In the genomic region with DNA sequence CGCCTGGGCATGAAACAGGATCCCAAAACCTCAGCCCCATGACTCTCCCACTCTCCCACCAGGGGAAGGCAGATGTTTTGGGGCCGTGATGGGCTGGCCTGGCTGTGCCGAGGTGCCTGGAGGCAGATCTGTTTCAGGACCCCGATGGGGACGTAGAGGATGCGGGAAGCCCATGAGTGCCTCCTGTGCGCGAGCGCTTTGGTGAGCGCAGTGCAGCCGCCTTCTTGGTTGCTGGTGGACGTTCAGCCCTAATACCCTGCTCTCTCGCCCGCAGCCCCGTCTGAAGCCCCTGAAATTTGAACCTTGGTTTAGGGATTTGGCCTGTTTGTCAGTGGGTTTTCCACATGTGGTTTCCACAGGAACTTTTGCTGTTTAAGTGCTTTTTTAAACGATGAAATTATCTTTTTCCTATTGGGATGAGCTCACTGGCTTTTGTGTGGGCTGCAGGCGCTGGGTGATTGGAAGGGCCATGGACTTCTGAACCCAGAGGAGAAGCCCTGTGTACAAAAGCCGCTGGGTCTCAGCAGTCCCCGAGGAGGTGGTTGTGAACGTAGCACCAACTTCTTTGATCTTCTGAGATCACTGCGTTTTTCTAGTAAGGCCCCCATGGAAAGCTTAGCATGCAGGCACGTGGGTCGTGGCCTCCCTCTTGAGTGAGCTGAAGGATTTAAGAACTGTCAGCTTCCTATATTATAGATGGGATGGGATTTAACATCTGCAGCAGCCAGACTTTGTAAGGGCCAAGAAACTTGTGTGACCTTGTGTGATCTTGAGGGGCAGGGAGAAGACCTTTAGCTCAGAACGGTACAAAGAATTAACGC, we compare ENCODE assay signal across 8 cellular contexts.
A peak's percentile ranks its signal among the peaks of the same experiment; 100 is the strongest.
DNase-seq lines count a peak whose midpoint lies in the region; ATAC-seq, FAIRE-seq and TF ChIP-seq lines count a peak whose summit lies in the region.
"Not testable (repeated sequence)": the region's sequence is repeated elsewhere in the genome, so short reads cannot be mapped to it uniquely, and the experiment has no call there.

No MANE protein-coding gene starts in this region.

- CTCF ChIA-PET in Calu3 (lab: Charles Lee): not testable (repeated sequence)

- not testable (repeated sequence) for TF ChIP-seq CTCF in Calu3 (IDR thresholded peaks at IDR 0.05; ENCODE audit: unreplicated experiment); chondrocyte (IDR thresholded peaks at IDR 0.05); foreskin keratinocyte (conservative IDR thresholded peaks at IDR 0.05); left lung (IDR thresholded peaks at IDR 0.05); nephron (IDR thresholded peaks at IDR 0.05; ENCODE audit: unreplicated experiment in 3 of 3); gastrocnemius medialis (IDR thresholded peaks at IDR 0.05 in 4 of 5, conservative IDR thresholded peaks at IDR 0.05 in 1 of 5); tibial artery (IDR thresholded peaks at IDR 0.05)

- H3K27ac ChIP-seq in foreskin keratinocyte (peak overlapping the region; percentile 52), left lung (peak overlapping the region; percentile 48 to 53), gastrocnemius medialis (peak overlapping the region in 3 of 4 donors; percentile 40 to 54 (median 48)), tibial artery (peak overlapping the region; percentile 82 to 85)

- H3K36me3 ChIP-seq in left lung, gastrocnemius medialis, tibial artery: not testable (repeated sequence)

- H3K36me3 Mint-ChIP-seq in Calu3 (ENCODE audit: insufficient read depth, unreplicated experiment): peaks cover 32% of the 10 kb centered on the region
- not testable (repeated sequence) for H3K36me3 Mint-ChIP-seq in chondrocyte (ENCODE audit: low read depth); nephron (ENCODE audit: low read depth)

- not testable (repeated sequence) for H3K4me3 Mint-ChIP-seq in Calu3 (ENCODE audit: low read depth, unreplicated experiment); chondrocyte (ENCODE audit: unreplicated experiment)
- peak overlapping the region in 2 of 3 experiments; percentile 22 to 50 for H3K4me3 Mint-ChIP-seq in nephron

- TSS peak; percentile 10 for BruUV-seq in Calu3 (replicated peaks; lab: Mats Ljungman, UMichigan)

- H3K27ac Mint-ChIP-seq in Calu3 (ENCODE audit: unreplicated experiment): peak overlapping the region; percentile 92
- peak overlapping the region; percentile 63 for H3K27ac Mint-ChIP-seq in chondrocyte (ENCODE audit: unreplicated experiment)
- peak overlapping the region; percentile 93 to 95 (median 95) for H3K27ac Mint-ChIP-seq in nephron

- H3K4me1 Mint-ChIP-seq in Calu3 (ENCODE audit: low read depth, unreplicated experiment) (peaks cover 37% of the 10 kb centered on the region), chondrocyte (ENCODE audit: low read depth) (peaks cover 34% of the 10 kb centered on the region), nephron (peaks cover 34% of the 10 kb centered on the region)

- FAIRE-seq in TTC549 (lab: Jason Lieb, UNC): peak; percentile 73

- H3K9me3 ChIP-seq in left lung, gastrocnemius medialis, tibial artery: not testable (repeated sequence)

- not testable (repeated sequence) for ATAC-seq in foreskin keratinocyte, left lung, gastrocnemius medialis

- in situ Hi-C loops in gastrocnemius medialis (cut with MboI; ENCODE audit: low sequenced_read_pairs in 4 of 4): not testable (repeated sequence)

- H3K4me1 ChIP-seq in foreskin keratinocyte, left lung, gastrocnemius medialis: not testable (repeated sequence)
- H3K4me1 ChIP-seq in tibial artery: peaks cover 0 to 40% (median 15%) of the 10 kb centered on the region in 4 donors

- DNase-seq in Calu3; chondrocyte (ENCODE audit: low spot score); foreskin keratinocyte; left lung; gastrocnemius medialis; tibial artery: not testable (repeated sequence)

- H3K4me3 ChIP-seq in left lung, gastrocnemius medialis: not testable (repeated sequence)
- H3K4me3 ChIP-seq in tibial artery: peak overlapping the region; percentile 32 to 36

- H3K9me3 Mint-ChIP-seq in Calu3 (ENCODE audit: low read depth, unreplicated experiment); chondrocyte (ENCODE audit: low read depth); nephron: not testable (repeated sequence)

- H3K27me3 Mint-ChIP-seq in Calu3 (ENCODE audit: unreplicated experiment); chondrocyte (ENCODE audit: low read depth); nephron (ENCODE audit: low read depth): not testable (repeated sequence)

- intact Hi-C loops in Calu3 (cut with micrococcal nuclease; ENCODE audit: unreplicated experiment); left lung (cut with DNase I); gastrocnemius medialis (cut with DNase I; ENCODE audit: low total_unique reads); tibial artery (cut with DNase I; ENCODE audit: low total_unique reads): not testable (repeated sequence)

- TF ChIP-seq POLR2A in gastrocnemius medialis (IDR thresholded peaks at IDR 0.05): not testable (repeated sequence)

- H3K27me3 ChIP-seq in foreskin keratinocyte, gastrocnemius medialis, tibial artery: not testable (repeated sequence)
- peaks cover 0 to 27% of the 10 kb centered on the region in 2 donors for H3K27me3 ChIP-seq in left lung
